32 cellular contexts compared by ENCODE assay signal in genomic region chr3:124992041-124992440, GRCh38. TPM values are rescaled to one million over a fixed set of nuclear protein-coding genes. Genes with fewer than 3 reads are reported as not detected.
"Had no signal": no experiment of that assay in that cellular context is flagged by ENCODE, and none has a peak within 500 bp of the region (broad histone marks: within the 10 kb centered on the region; RNA-seq: fewer than 3 reads in every experiment).

No MANE protein-coding gene starts in this region.

- H3K27me3 Mint-ChIP-seq: activated CD4-positive, alpha-beta memory T cell treated with anti-CD3 and anti-CD28 coated beads, Interleukin-2, amount 10 ng/mL, durations not matched to agents 7 days and 5 days; activated naive CD4-positive, alpha-beta T cell treated with anti-CD3 and anti-CD28 coated beads, Interleukin-2, amount 10 ng/mL, durations not matched to agents 7 days and 5 days; activated naive CD8-positive, alpha-beta T cell treated with anti-CD3 and anti-CD28 coated beads, Interleukin-2, amount 10 ng/mL, durations not matched to agents 7 days and 5 days; activated T-cell treated with anti-CD3 and anti-CD28 coated beads, Interleukin-2, amount 50 U/mL, for 24 hours; dendritic cell treated with granulocyte-macrophage colony-stimulating factor and Interleukin-4, amounts not matched to agents 40 ng/mL and 50 ng/mL, for 4 days; natural killer cell treated with Interleukin-12 subunit alpha and Interleukin-12 subunit beta and Interleukin-15 and Interleukin-18, amount 100 ng/mL, for 72 hours; progenitor cell of endocrine pancreas; stimulated activated memory B cell treated with anti-CD40 and anti-IgM and Interleukin-4, amounts not matched to agents 10 μg/mL and 1 μg/mL and 100 μg/mL, for 72 hours; stimulated activated naive CD8-positive, alpha-beta T cell treated with anti-CD3 and anti-CD28 coated beads, Interleukin-15, amount 100 ng/mL, for 72 hours had no signal

- H3K4me3 Mint-ChIP-seq: activated CD4-positive, alpha-beta memory T cell treated with anti-CD3 and anti-CD28 coated beads, Interleukin-2, amount 10 ng/mL, durations not matched to agents 7 days and 5 days; activated naive CD4-positive, alpha-beta T cell treated with anti-CD3 and anti-CD28 coated beads, Interleukin-2, amount 10 ng/mL, durations not matched to agents 7 days and 5 days; activated naive CD8-positive, alpha-beta T cell treated with anti-CD3 and anti-CD28 coated beads, Interleukin-2, amount 10 ng/mL, durations not matched to agents 7 days and 5 days; activated T-cell treated with anti-CD3 and anti-CD28 coated beads, Interleukin-2, amount 50 U/mL, for 24 hours; dendritic cell treated with granulocyte-macrophage colony-stimulating factor and Interleukin-4, amounts not matched to agents 40 ng/mL and 50 ng/mL, for 4 days; natural killer cell treated with Interleukin-12 subunit alpha and Interleukin-12 subunit beta and Interleukin-15 and Interleukin-18, amount 100 ng/mL, for 72 hours; stimulated activated memory B cell treated with anti-CD40 and anti-IgM and Interleukin-4, amounts not matched to agents 10 μg/mL and 1 μg/mL and 100 μg/mL, for 72 hours; stimulated activated naive CD8-positive, alpha-beta T cell treated with anti-CD3 and anti-CD28 coated beads, Interleukin-15, amount 100 ng/mL, for 72 hours had no signal

- H3K9me3 ChIP-seq: esophagus muscularis mucosa, heart right ventricle, lower lobe of right lung, thyroid gland, upper lobe of right lung had no signal

- H3K4me3 ChIP-seq: esophagus muscularis mucosa, heart right ventricle, lower lobe of right lung, skin epidermis, thyroid gland, upper lobe of right lung had no signal

- H3K27ac Mint-ChIP-seq: activated CD4-positive, alpha-beta memory T cell treated with anti-CD3 and anti-CD28 coated beads, Interleukin-2, amount 10 ng/mL, durations not matched to agents 7 days and 5 days; activated naive CD4-positive, alpha-beta T cell treated with anti-CD3 and anti-CD28 coated beads, Interleukin-2, amount 10 ng/mL, durations not matched to agents 7 days and 5 days; activated naive CD8-positive, alpha-beta T cell treated with anti-CD3 and anti-CD28 coated beads, Interleukin-2, amount 10 ng/mL, durations not matched to agents 7 days and 5 days; activated T-cell treated with anti-CD3 and anti-CD28 coated beads, Interleukin-2, amount 50 U/mL, for 24 hours; dendritic cell treated with granulocyte-macrophage colony-stimulating factor and Interleukin-4, amounts not matched to agents 40 ng/mL and 50 ng/mL, for 4 days; natural killer cell treated with Interleukin-12 subunit alpha and Interleukin-12 subunit beta and Interleukin-15 and Interleukin-18, amount 100 ng/mL, for 72 hours; progenitor cell of endocrine pancreas; stimulated activated memory B cell treated with anti-CD40 and anti-IgM and Interleukin-4, amounts not matched to agents 10 μg/mL and 1 μg/mL and 100 μg/mL, for 72 hours; stimulated activated naive CD8-positive, alpha-beta T cell treated with anti-CD3 and anti-CD28 coated beads, Interleukin-15, amount 100 ng/mL, for 72 hours had no signal

- H3K27me3 ChIP-seq: esophagus muscularis mucosa, heart right ventricle, thyroid gland, upper lobe of right lung had no signal

- DNase-seq: activated CD4-positive, alpha-beta memory T cell treated with anti-CD3 and anti-CD28 coated beads, Interleukin-2, amount 10 ng/mL, durations not matched to agents 7 days and 5 days; activated CD4-positive, alpha-beta T cell treated with anti-CD3 and anti-CD28 coated beads for 48 hours; activated CD8-positive, alpha-beta memory T cell treated with anti-CD3 and anti-CD28 coated beads, Interleukin-2, amount 50 U/mL, for 48 hours; activated gamma-delta T cell; activated naive CD4-positive, alpha-beta T cell treated with anti-CD3 and anti-CD28 coated beads, Interleukin-2, amount 10 ng/mL, durations not matched to agents 7 days and 5 days; activated naive CD8-positive, alpha-beta T cell treated with anti-CD3 and anti-CD28 coated beads, Interleukin-2, amount 10 ng/mL, durations not matched to agents 7 days and 5 days; activated T-cell treated with anti-CD3 and anti-CD28 coated beads, Interleukin-2, amount 50 U/mL, for 24 hours; caudate nucleus; foreskin melanocyte; heart right ventricle; lower lobe of right lung; mesenchymal stem cell; stimulated activated CD4-positive, alpha-beta T cell treated with anti-CD3 and anti-CD28 coated beads, Interleukin-4, amount 100 ng/mL, for 24 hours; stimulated activated naive CD8-positive, alpha-beta T cell treated with anti-CD3 and anti-CD28 coated beads, Interleukin-15, amount 100 ng/mL, for 72 hours; substantia nigra; T-helper 9 cell; thyroid gland; upper lobe of right lung had no signal

- H3K27ac ChIP-seq: esophagus muscularis mucosa, lower lobe of right lung, skin epidermis, upper lobe of right lung, VCaP had no signal

- H3K9me3 Mint-ChIP-seq: activated CD4-positive, alpha-beta memory T cell treated with anti-CD3 and anti-CD28 coated beads, Interleukin-2, amount 10 ng/mL, durations not matched to agents 7 days and 5 days; activated naive CD4-positive, alpha-beta T cell treated with anti-CD3 and anti-CD28 coated beads, Interleukin-2, amount 10 ng/mL, durations not matched to agents 7 days and 5 days; activated naive CD8-positive, alpha-beta T cell treated with anti-CD3 and anti-CD28 coated beads, Interleukin-2, amount 10 ng/mL, durations not matched to agents 7 days and 5 days; activated T-cell treated with anti-CD3 and anti-CD28 coated beads, Interleukin-2, amount 50 U/mL, for 24 hours; dendritic cell treated with granulocyte-macrophage colony-stimulating factor and Interleukin-4, amounts not matched to agents 40 ng/mL and 50 ng/mL, for 4 days; natural killer cell treated with Interleukin-12 subunit alpha and Interleukin-12 subunit beta and Interleukin-15 and Interleukin-18, amount 100 ng/mL, for 72 hours; stimulated activated memory B cell treated with anti-CD40 and anti-IgM and Interleukin-4, amounts not matched to agents 10 μg/mL and 1 μg/mL and 100 μg/mL, for 72 hours; stimulated activated naive CD8-positive, alpha-beta T cell treated with anti-CD3 and anti-CD28 coated beads, Interleukin-15, amount 100 ng/mL, for 72 hours had no signal

- ATAC-seq: activated CD4-positive, CD25-positive, alpha-beta regulatory T cell treated with anti-CD3 and anti-CD28 coated beads, Interleukin-2, amount 50 U/mL, for 24 hours; heart right ventricle; lower lobe of right lung; natural killer cell treated with Interleukin-12 subunit alpha and Interleukin-12 subunit beta and Interleukin-15 and Interleukin-18, amount 100 ng/mL, for 72 hours; sciatic nerve; stimulated activated memory B cell treated with anti-CD40 and anti-IgM and Interleukin-4, amounts not matched to agents 10 μg/mL and 1 μg/mL and 100 μg/mL, for 72 hours; stimulated activated naive CD8-positive, alpha-beta T cell treated with anti-CD3 and anti-CD28 coated beads, Interleukin-15, amount 100 ng/mL, for 72 hours; upper lobe of right lung had no signal

RNA-seq across cellular contexts. Expression of gene MUC13, which starts 57.5 kb away (rescaled TPM):
- total RNA-seq: activated CD4-positive, alpha-beta memory T cell treated with anti-CD3 and anti-CD28 coated beads, Interleukin-2, amount 10 ng/mL, durations not matched to agents 7 days and 5 days; activated naive CD8-positive, alpha-beta T cell treated with anti-CD3 and anti-CD28 coated beads, Interleukin-2, amount 10 ng/mL, durations not matched to agents 7 days and 5 days; glomerular endothelial cell; myocyte; osteocyte; progenitor cell of endocrine pancreas; renal cortical epithelial cell; sciatic nerve; T-helper 1 cell treated with Interleukin-12 subunit alpha and Interleukin-12 subunit beta and Interleukin-4 antibody, amounts not matched to agents 30 ng/mL and 1 ng/mL, for 36 hours; thyroid gland; upper lobe of right lung had no signal
